Comparison of ENCODE assay signal across 10 cellular contexts in genomic region chr1:234230414-234230862, GRCh38.
A peak's percentile ranks its signal among the peaks of the same experiment; 100 is the strongest.
DNase-seq lines count a peak whose midpoint lies in the region; ATAC-seq and TF ChIP-seq lines count a peak whose summit lies in the region.
"Had no signal": no experiment of that assay in that cellular context is flagged by ENCODE, and none has a peak within 500 bp of the region (broad histone marks: within the 10 kb centered on the region; RNA-seq: fewer than 3 reads in every experiment).

No MANE protein-coding gene starts in this region.

- H3K4me1 ChIP-seq in endocrine pancreas (ENCODE audit: control insufficient read depth, insufficient read depth, low read length) (peaks cover 15% of the 10 kb centered on the region), upper lobe of left lung (peaks cover 0 to 13% (median 0%) of the 10 kb centered on the region in 4 donors)

- ATAC-seq in GM21717 (IDR thresholded peaks at IDR 0.05; ENCODE audit: unreplicated experiment) (peak; percentile 88), upper lobe of left lung (ENCODE audit: low FRiP score in 2 of 2) (no peak)

- H3K36me3 ChIP-seq in endocrine pancreas (ENCODE audit: control insufficient read depth, insufficient read depth, low read length) (no peaks in the 10 kb centered on the region), upper lobe of left lung (no peaks in the 10 kb centered on the region)

- no peak for TF ChIP-seq CTCF in GM13976 (IDR thresholded peaks at IDR 0.05; ENCODE audit: borderline replicate concordance, control extremely low read depth, extremely low read depth, insufficient read depth, missing control alignments)
- TF ChIP-seq CTCF in upper lobe of left lung (IDR thresholded peaks at IDR 0.05) = no peak

- in situ Hi-C loops in GM13976 (cut with MboI; ENCODE audit: low sequenced_read_pairs, unreplicated experiment) = no loop called here

- H3K27me3 ChIP-seq in endocrine pancreas (ENCODE audit: control insufficient read depth, insufficient read depth, low read length) (no peaks in the 10 kb centered on the region), upper lobe of left lung (no peaks in the 10 kb centered on the region)

- H3K9ac ChIP-seq in endocrine pancreas (ENCODE audit: control insufficient read depth, insufficient read depth, low read length) = no peak overlapping the region

- H3K4me3 ChIP-seq in endocrine pancreas (ENCODE audit: control insufficient read depth, insufficient read depth, low read length) (peak overlapping the region; percentile 73), upper lobe of left lung (no peak overlapping the region)

- no peak overlapping the region for H3K27ac ChIP-seq in upper lobe of left lung

- TF ChIP-seq POLR2A in upper lobe of left lung (IDR thresholded peaks at IDR 0.05) = no peak

- H3K9me3 ChIP-seq in endocrine pancreas (ENCODE audit: control insufficient read depth, low read length) = no peaks in the 10 kb centered on the region
- no peaks in the 10 kb centered on the region for H3K9me3 ChIP-seq in upper lobe of left lung

- WGBS in upper lobe of left lung, 2 donors = 22 to 31% methylated on average over 10 of the region's 10 CpGs

- TF ChIP-seq EP300 in upper lobe of left lung (IDR thresholded peaks at IDR 0.05) = no peak

- DNase-seq in GM13976 (ENCODE audit: low spot score) = peak; percentile 43
- peak; percentile 58 for DNase-seq in NCI-H2029 treated with DMSO at 0.1 percent for 48 hours (lab: John Stamatoyannopoulos, UW)
- DNase-seq in upper lobe of left lung = no peak
- DNase-seq in NCI-H446 (lab: John Stamatoyannopoulos, UW) = no peak
- no peak for DNase-seq in ureter (ENCODE audit: low spot score)
- no peak for DNase-seq in GM19240 (ENCODE audit: insufficient read length, low spot score)
- DNase-seq: activated gamma-delta T cell, NCI-H146 had no signal

Comparison
In these comparisons a context has a peak if more than half of its experiments do, and no peak if none do; other contexts are left out.
1. DNase-seq: peak in GM13976 (single experiment) and NCI-H2029 treated with DMSO at 0.1 percent for 48 hours (single experiment); none in upper lobe of left lung (0 of 2), NCI-H446 (0 of 2), ureter (single experiment) and GM19240 (single experiment).